Comparison of ENCODE assay signal across 25 cellular contexts in genomic region chr11:110000858-110001257, GRCh38.
DNase-seq lines count a peak whose midpoint lies in the region; ATAC-seq, FAIRE-seq and TF ChIP-seq lines count a peak whose summit lies in the region.
"Had no signal": no experiment of that assay in that cellular context is flagged by ENCODE, and none has a peak within 500 bp of the region (broad histone marks: within the 10 kb centered on the region; RNA-seq: fewer than 3 reads in every experiment).

No MANE protein-coding gene starts in this region.

- H3K36me3 ChIP-seq in DOHH2 (ENCODE audit: control insufficient read depth, low read length) (no peaks in the 10 kb centered on the region), PC-3 (ENCODE audit: low read depth, low read length) (no peaks in the 10 kb centered on the region), H1 (ENCODE audit: control insufficient read depth in 2 of 4, insufficient read depth in 4 of 4, low read length in 3 of 4) (no peaks in the 10 kb centered on the region), smooth muscle cell (ENCODE audit: low read depth) (no peaks in the 10 kb centered on the region)
- H3K36me3 ChIP-seq: lower lobe of right lung, prostate gland, SJCRH30, tibial artery had no signal

- H3K27me3 Mint-ChIP-seq in naive thymus-derived CD8-positive, alpha-beta T cell = peaks cover 0 to 16% (median 8%) of the 10 kb centered on the region in 5 donors

- H3K4me1 Mint-ChIP-seq in naive thymus-derived CD8-positive, alpha-beta T cell = no peaks in the 10 kb centered on the region

- CTCF ChIA-PET in PC-3 (lab: Charles Lee) (no interaction called here), H1 (lab: Charles Lee; ENCODE audit: partially characterized antibody) (interaction anchor here (0.6 to 0.9 kb wide), 2 partner anchors 35 to 376 kb away, joined by 3 to 4 read pairs; no protein-coding TSS in a partner anchor)

- no peak overlapping the region for H2BK5ac ChIP-seq in H1 (ENCODE audit: low read depth, low read length)

- H2AFZ ChIP-seq in PC-3 (ENCODE audit: low read length) (no peak overlapping the region), H1 (ENCODE audit: low read length) (0 out of 2 replicates have a peak overlapping the region, but pooled peaks have one; percentile 11), smooth muscle cell (ENCODE audit: low read depth) (peak overlapping the region; percentile 36)

- no peaks in the 10 kb centered on the region for H3K27me3 ChIP-seq in DOHH2 (ENCODE audit: control insufficient read depth, low read length)
- no peaks in the 10 kb centered on the region for H3K27me3 ChIP-seq in PC-3 (ENCODE audit: low read length)
- H3K27me3 ChIP-seq in H1 (replicated peaks in 1 of 4; ENCODE audit: control insufficient read depth in 3 of 4, extremely low read depth in 1 of 4, insufficient read depth in 3 of 4, low read length in 3 of 4) = no peaks in the 10 kb centered on the region
- H3K27me3 ChIP-seq in smooth muscle cell (ENCODE audit: low read depth) = no peaks in the 10 kb centered on the region
- H3K27me3 ChIP-seq: SJCRH30, tibial artery had no signal

- no peak overlapping the region for H2BK20ac ChIP-seq in H1 (ENCODE audit: low read length)

- no peak overlapping the region for H3K56ac ChIP-seq in H1 (replicated peaks; ENCODE audit: insufficient read length, low read depth, low read length)

- H3K9me2 ChIP-seq in DOHH2 (replicated peaks; ENCODE audit: control insufficient read depth, low read length) = no peaks in the 10 kb centered on the region
- H3K9me2 ChIP-seq in PC-3 (replicated peaks; ENCODE audit: low read length) = no peaks in the 10 kb centered on the region

- intact Hi-C loops in PC-3 (cut with micrococcal nuclease) = loop anchor here (1.0 to 5.0 kb wide), 3 partner anchors 55 to 91 kb away; no protein-coding TSS in a partner anchor

- H3K18ac ChIP-seq in H1 (ENCODE audit: extremely low read depth, low read length) = no peak overlapping the region

- no peak overlapping the region for H3K14ac ChIP-seq in H1 (ENCODE audit: insufficient read length)

- H2AK5ac ChIP-seq in H1 (ENCODE audit: low read depth, low read length) = no peak overlapping the region

- no peak overlapping the region for H3K4me3 ChIP-seq in DOHH2 (ENCODE audit: low read length)
- H3K4me3 ChIP-seq in PC-3 (ENCODE audit: low read length) = no peak overlapping the region
- H3K4me3 ChIP-seq in H1 (ENCODE audit: extremely low read depth in 1 of 4, insufficient read depth in 2 of 4, low read depth in 3 of 4, low read length in 4 of 4) = no peak overlapping the region
- H3K4me3 ChIP-seq in smooth muscle cell = no peak overlapping the region
- H3K4me3 ChIP-seq: lower lobe of right lung, prostate gland, SJCRH30, tibial artery had no signal

- no peak overlapping the region for H3K23ac ChIP-seq in H1 (ENCODE audit: insufficient read length)

- no TSS peak for BruUV-seq in PC-3 (replicated peaks; lab: Mats Ljungman, UMichigan)

- H2BK15ac ChIP-seq in H1 (ENCODE audit: low read length) = no peak overlapping the region

- H3K9ac ChIP-seq in PC-3 (ENCODE audit: low read length) (peak overlapping the region; percentile 72), H1 (replicated peaks in 1 of 4; ENCODE audit: extremely low read depth in 1 of 4, low read depth in 3 of 4, low read length in 3 of 4) (no peak overlapping the region), smooth muscle cell (ENCODE audit: low read depth) (peak overlapping the region; percentile 77)

- TF ChIP-seq EP300 in H1 (IDR thresholded peaks at IDR 0.05; ENCODE audit: borderline replicate concordance in 1 of 2, low read depth in 2 of 2, low read length in 2 of 2) = no peak

- H3K36me3 Mint-ChIP-seq in naive thymus-derived CD8-positive, alpha-beta T cell = no peaks in the 10 kb centered on the region

- POLR2A ChIA-PET in PC-3 (lab: Charles Lee; ENCODE audit: unreplicated experiment) (no interaction called here), H1 (lab: Charles Lee; ENCODE audit: partially characterized antibody) (no interaction called here)
- POLR2A ChIA-PET in naive thymus-derived CD8-positive, alpha-beta T cell (lab: Charles Lee) = no interaction called here

- no peak overlapping the region for H4K8ac ChIP-seq in H1 (ENCODE audit: extremely low read depth, insufficient read depth, low read length)

- 75% methylated on average over 3 of the region's 3 CpGs; no CpG with 5 or more reads in 1 of the 2 experiments for WGBS in H1 (ENCODE audit: extremely low coverage in 1 of 2, insufficient coverage in 1 of 2, insufficient read length in 1 of 2, insufficient replicate concordance in 2 of 2, low coverage in 1 of 2, low lambda C conversion rate in 2 of 2, missing lambda C conversion rate in 1 of 2), 2 experiments
- WGBS in smooth muscle cell (ENCODE audit: low lambda C conversion rate) = 51% methylated on average over 3 of the region's 3 CpGs

- H3F3A ChIP-seq in DOHH2 (ENCODE audit: control insufficient read depth, insufficient read depth) (no peaks in the 10 kb centered on the region), PC-3 (ENCODE audit: low read length, unreplicated experiment) (no peaks in the 10 kb centered on the region), smooth muscle cell (ENCODE audit: low read depth) (peaks cover 5% of the 10 kb centered on the region)

- H3K4me2 ChIP-seq in DOHH2 (ENCODE audit: low read length) (peak overlapping the region; percentile 4; the same call in 1 of the 2 replicates), PC-3 (ENCODE audit: low read length) (peak overlapping the region; percentile 43; the same call in 1 of the 2 replicates), H1 (ENCODE audit: insufficient read depth in 1 of 2, low read depth in 2 of 2, low read length in 2 of 2) (no peak overlapping the region), smooth muscle cell (peak overlapping the region; percentile 67)

- H3K9me3 ChIP-seq in DOHH2 (ENCODE audit: control insufficient read depth, insufficient read depth, low read length) = no peaks in the 10 kb centered on the region
- H3K9me3 ChIP-seq in PC-3 (ENCODE audit: low read length) = no peaks in the 10 kb centered on the region
- no peaks in the 10 kb centered on the region for H3K9me3 ChIP-seq in H1 (ENCODE audit: insufficient read depth in 2 of 2, low read depth in 1 of 2, low read length in 1 of 2)
- H3K9me3 ChIP-seq in smooth muscle cell (replicated peaks; ENCODE audit: low read depth) = no peaks in the 10 kb centered on the region
- H3K9me3 ChIP-seq: lower lobe of right lung, prostate gland, SJCRH30, tibial artery had no signal

- H3K4ac ChIP-seq in H1 (replicated peaks; ENCODE audit: insufficient read length, low read depth, low read length) = no peak overlapping the region

- FAIRE-seq in H1 (lab: Jason Lieb, UNC) = no peak
- FAIRE-seq: frontal cortex, keratinocyte had no signal

- no peak overlapping the region for H4K5ac ChIP-seq in H1 (ENCODE audit: insufficient read length, low read depth, low read length)

- no peak overlapping the region for H4K91ac ChIP-seq in H1 (replicated peaks; ENCODE audit: insufficient read length, low read length)

- no peak overlapping the region for H3K27ac ChIP-seq in DOHH2 (ENCODE audit: low read depth, low read length)
- peak overlapping the region; percentile 86 for H3K27ac ChIP-seq in PC-3 (ENCODE audit: low read length)
- H3K27ac ChIP-seq in H1 (ENCODE audit: low read depth, low read length) = no peak overlapping the region
- peak overlapping the region; percentile 96 for H3K27ac ChIP-seq in smooth muscle cell (ENCODE audit: low read depth)
- H3K27ac ChIP-seq: lower lobe of right lung, prostate gland, SJCRH30 had no signal

- TF ChIP-seq CTCF in DOHH2 (IDR thresholded peaks at IDR 0.05; ENCODE audit: low read depth, low read length, poor library complexity, severe bottlenecking) (no peak), PC-3 (conservative IDR thresholded peaks at IDR 0.05; ENCODE audit: low read depth, low read length) (no peak), H1 (IDR thresholded peaks at IDR 0.05; ENCODE audit: control extremely low read depth in 1 of 3, insufficient read depth in 1 of 3, low read depth in 1 of 3, low read length in 3 of 3) (no peak), smooth muscle cell (IDR thresholded peaks at IDR 0.05; ENCODE audit: borderline replicate concordance, insufficient read depth, poor library complexity, severe bottlenecking) (no peak)

- peaks cover 0 to 2% (median 0%) of the 10 kb centered on the region in 9 donors for H3K9me3 Mint-ChIP-seq in naive thymus-derived CD8-positive, alpha-beta T cell
- H3K9me3 Mint-ChIP-seq: activated T-helper 1 cell treated with anti-CD3 and anti-CD28 coated beads, Interleukin-12 subunit alpha, Interleukin-12 subunit beta, Interleukin-2, Interleukin-4 antibody, amounts not matched to agents 30 ng/mL and 10 ng/mL and 1 ng/mL, durations not matched to agents 14 hours and 24 hours and 36 hours; stimulated activated naive CD8-positive, alpha-beta T cell treated with anti-CD3 and anti-CD28 coated beads, Interleukin-15, Interleukin-2, amounts not matched to agents 100 ng/mL and 50 ng/mL, for 24 hours had no signal

- H2BK12ac ChIP-seq in H1 (ENCODE audit: low read depth, low read length) = no peak overlapping the region

- TF ChIP-seq POLR2A in H1 (IDR thresholded peaks at IDR 0.05; ENCODE audit: control extremely low read depth in 1 of 2, low read depth in 2 of 2, low read length in 2 of 2) = no peak

- ATAC-seq in PC-3 (no peak), HG03439 (IDR thresholded peaks at IDR 0.05; ENCODE audit: unreplicated experiment) (no peak)
- no peak for ATAC-seq in naive thymus-derived CD8-positive, alpha-beta T cell

- no peaks in the 10 kb centered on the region for H3K23me2 ChIP-seq in H1 (ENCODE audit: low read depth, low read length)

- H3K27ac Mint-ChIP-seq in naive thymus-derived CD8-positive, alpha-beta T cell = no peak overlapping the region
- H3K27ac Mint-ChIP-seq: activated T-helper 1 cell treated with anti-CD3 and anti-CD28 coated beads, Interleukin-12 subunit alpha, Interleukin-12 subunit beta, Interleukin-2, Interleukin-4 antibody, amounts not matched to agents 30 ng/mL and 10 ng/mL and 1 ng/mL, durations not matched to agents 14 hours and 24 hours and 36 hours; stimulated activated naive CD8-positive, alpha-beta T cell treated with anti-CD3 and anti-CD28 coated beads, Interleukin-15, Interleukin-2, amounts not matched to agents 100 ng/mL and 50 ng/mL, for 24 hours had no signal

- H3K79me1 ChIP-seq in H1 (ENCODE audit: low read depth, low read length) = no peaks in the 10 kb centered on the region

- H3K79me2 ChIP-seq in DOHH2 (ENCODE audit: control insufficient read depth, low read length) (no peaks in the 10 kb centered on the region), PC-3 (ENCODE audit: low read length) (no peaks in the 10 kb centered on the region), H1 (ENCODE audit: control insufficient read depth in 1 of 2, insufficient read depth in 2 of 2, low read length in 2 of 2) (no peaks in the 10 kb centered on the region), smooth muscle cell (ENCODE audit: low read depth) (no peaks in the 10 kb centered on the region)

- H3K4me1 ChIP-seq in DOHH2 (ENCODE audit: control insufficient read depth, low read length) = peaks cover 18% of the 10 kb centered on the region
- peaks cover 33% of the 10 kb centered on the region for H3K4me1 ChIP-seq in PC-3 (ENCODE audit: insufficient read depth, low read length)
- no peaks in the 10 kb centered on the region for H3K4me1 ChIP-seq in H1 (replicated peaks in 1 of 4; ENCODE audit: control insufficient read depth in 3 of 4, insufficient read depth in 4 of 4, low read length in 3 of 4)
- peaks cover 15% of the 10 kb centered on the region for H3K4me1 ChIP-seq in smooth muscle cell (ENCODE audit: low read depth)
- H3K4me1 ChIP-seq: lower lobe of right lung, prostate gland, SJCRH30 had no signal

- no peaks in the 10 kb centered on the region for H4K20me1 ChIP-seq in DOHH2 (ENCODE audit: control insufficient read depth, insufficient read depth, low read depth, low read length)
- H4K20me1 ChIP-seq in PC-3 (ENCODE audit: low read length) = no peaks in the 10 kb centered on the region
- H4K20me1 ChIP-seq in H1 (replicated peaks in 1 of 2; ENCODE audit: control insufficient read depth in 1 of 2, insufficient read depth in 2 of 2, low read length in 2 of 2) = no peaks in the 10 kb centered on the region
- no peaks in the 10 kb centered on the region for H4K20me1 ChIP-seq in smooth muscle cell (ENCODE audit: low read depth)

- no peak for TF ChIP-seq RAD21 in H1 (IDR thresholded peaks at IDR 0.05 in 1 of 2, conservative IDR thresholded peaks at IDR 0.05 in 1 of 2; ENCODE audit: low read depth in 2 of 2, low read length in 2 of 2)

- DNase-seq in PC-3 (no peak), H1 (ENCODE audit: low read depth in 1 of 2, low spot score in 2 of 2) (no peak), smooth muscle cell (lab: John Stamatoyannopoulos, UW; ENCODE audit: unreplicated experiment) (no peak), globus pallidus (ENCODE audit: low spot score) (no peak)
- DNase-seq in naive thymus-derived CD8-positive, alpha-beta T cell = no peak
- DNase-seq: activated CD4-positive, alpha-beta T cell treated with anti-CD3 and anti-CD28 coated beads for 48 hours; activated naive CD4-positive, alpha-beta T cell treated with anti-CD3 and anti-CD28 coated beads, Interleukin-2, amount 50 U/mL, for 16 hours; AML-193; DND-41; effector CD4-positive, alpha-beta T cell; lower lobe of right lung; NCI-H1092 treated with DMSO at 0.1 percent for 48 hours; NCI-H2029; NCI-H345; SJCRH30; stimulated activated CD4-positive, alpha-beta T cell treated with anti-CD3 and anti-CD28 coated beads, Interleukin-4, amount 100 ng/mL, for 1 hour; T-helper 2 cell; tibial artery had no signal

- H2BK120ac ChIP-seq in H1 (replicated peaks; ENCODE audit: low read depth, low read length) = no peak overlapping the region

- H3K4me3 Mint-ChIP-seq in naive thymus-derived CD8-positive, alpha-beta T cell = no peak overlapping the region
- H3K4me3 Mint-ChIP-seq: activated T-helper 1 cell treated with anti-CD3 and anti-CD28 coated beads, Interleukin-12 subunit alpha, Interleukin-12 subunit beta, Interleukin-2, Interleukin-4 antibody, amounts not matched to agents 30 ng/mL and 10 ng/mL and 1 ng/mL, durations not matched to agents 14 hours and 24 hours and 36 hours; stimulated activated naive CD8-positive, alpha-beta T cell treated with anti-CD3 and anti-CD28 coated beads, Interleukin-15, Interleukin-2, amounts not matched to agents 100 ng/mL and 50 ng/mL, for 24 hours had no signal

Comparison
In these comparisons a context has a peak if more than half of its experiments do, and no peak if none do; other contexts are left out.
1. H3K27ac ChIP-seq: peak in PC-3 (single experiment) and smooth muscle cell (single experiment); none in DOHH2 (single experiment) and H1 (single experiment).
2. H3K4me2 ChIP-seq: peak in DOHH2 (single experiment), PC-3 (single experiment) and smooth muscle cell (single experiment); none in H1 (0 of 2).
3. H3K9ac ChIP-seq: peak in PC-3 (single experiment) and smooth muscle cell (single experiment); none in H1 (0 of 4).